ENCODE assay signal across 8 cellular contexts in genomic region chr15:43775411-43775965, GRCh38.
DNase-seq lines count a peak whose midpoint lies in the region; ATAC-seq lines count a peak whose summit lies in the region.

No MANE protein-coding gene starts in this region.

- no peak for ATAC-seq in HG02759 (IDR thresholded peaks at IDR 0.05; ENCODE audit: unreplicated experiment)
- ATAC-seq in HG02938 (IDR thresholded peaks at IDR 0.05; ENCODE audit: unreplicated experiment) = no peak
- ATAC-seq in HG02884 (IDR thresholded peaks at IDR 0.05; ENCODE audit: unreplicated experiment) = no peak

- DNase-seq in HAP-1 (ENCODE audit: low spot score in 2 of 2) (peak; percentile 45 to 71), NT2/D1 (ENCODE audit: low read depth, low spot score) (no peak)

- no peaks in the 10 kb centered on the region for H3K27me3 Mint-ChIP-seq in dendritic cell treated with granulocyte-macrophage colony-stimulating factor and Interleukin-4, amounts not matched to agents 40 ng/mL and 50 ng/mL, for 4 days

- H3K36me3 Mint-ChIP-seq in dendritic cell treated with granulocyte-macrophage colony-stimulating factor and Interleukin-4, amounts not matched to agents 40 ng/mL and 50 ng/mL, for 4 days (ENCODE audit: low read depth) = peaks cover 59% of the 10 kb centered on the region

- H3K4me1 ChIP-seq in BLaER1 (peaks cover 39% of the 10 kb centered on the region), HAP-1 (peaks cover 20% of the 10 kb centered on the region), NT2/D1 (ENCODE audit: insufficient read depth, insufficient read length) (peaks cover 8% of the 10 kb centered on the region), muscle layer of colon (ENCODE audit: insufficient read depth, low read length) (peaks cover 7% of the 10 kb centered on the region)

- H3K4me3 ChIP-seq in BLaER1 (peak overlapping the region; percentile 67), HAP-1 (peak overlapping the region; percentile 59; the same call in 1 of the 2 replicates), NT2/D1 (ENCODE audit: insufficient read length, low read depth) (peak overlapping the region; percentile 67), muscle layer of colon (ENCODE audit: low read depth in 1 of 2, low read length in 2 of 2) (no peak overlapping the region)

- no peaks in the 10 kb centered on the region for H3K9me3 Mint-ChIP-seq in dendritic cell treated with granulocyte-macrophage colony-stimulating factor and Interleukin-4, amounts not matched to agents 40 ng/mL and 50 ng/mL, for 4 days

- H4K20me1 ChIP-seq in BLaER1 = peaks cover 53% of the 10 kb centered on the region

- H3K9me3 ChIP-seq in BLaER1 (no peaks in the 10 kb centered on the region), HAP-1 (no peaks in the 10 kb centered on the region), NT2/D1 (ENCODE audit: insufficient read depth, low read length) (no peaks in the 10 kb centered on the region), muscle layer of colon (ENCODE audit: low read length) (no peaks in the 10 kb centered on the region)

- intact Hi-C loops in dendritic cell treated with granulocyte-macrophage colony-stimulating factor and Interleukin-4, amounts not matched to agents 40 ng/mL and 50 ng/mL, for 4 days (cut with micrococcal nuclease) = loop anchor here (10.0 kb wide), 1 partner anchor 49 kb away; the partner anchor contains the start of genes MFAP1 and WDR76

- H3K27ac ChIP-seq in BLaER1 (0 out of 2 replicates have a peak overlapping the region, but pooled peaks have one; percentile 0), muscle layer of colon (ENCODE audit: low read depth, low read length) (peak overlapping the region; percentile 81)

- H3K36me3 ChIP-seq in BLaER1 = peaks cover 40% of the 10 kb centered on the region
- H3K36me3 ChIP-seq in HAP-1 (replicated peaks) = peaks cover 36% of the 10 kb centered on the region
- peaks cover 37% of the 10 kb centered on the region for H3K36me3 ChIP-seq in NT2/D1 (ENCODE audit: insufficient read depth, insufficient read length, low read length)
- H3K36me3 ChIP-seq in muscle layer of colon (ENCODE audit: insufficient read depth, low read length) = peaks cover 25% of the 10 kb centered on the region

- H3K27me3 ChIP-seq in BLaER1 = no peaks in the 10 kb centered on the region
- no peaks in the 10 kb centered on the region for H3K27me3 ChIP-seq in HAP-1 (ENCODE audit: low read depth)
- H3K27me3 ChIP-seq in NT2/D1 (ENCODE audit: insufficient read depth, insufficient read length) = no peaks in the 10 kb centered on the region
- H3K27me3 ChIP-seq in muscle layer of colon (ENCODE audit: control insufficient read depth in 1 of 2, insufficient read depth in 2 of 2, low read length in 2 of 2) = no peaks in the 10 kb centered on the region

- H3K4me1 Mint-ChIP-seq in dendritic cell treated with granulocyte-macrophage colony-stimulating factor and Interleukin-4, amounts not matched to agents 40 ng/mL and 50 ng/mL, for 4 days (ENCODE audit: low read depth) = peaks cover 69% of the 10 kb centered on the region

- peak overlapping the region; percentile 88 for H3K4me3 Mint-ChIP-seq in dendritic cell treated with granulocyte-macrophage colony-stimulating factor and Interleukin-4, amounts not matched to agents 40 ng/mL and 50 ng/mL, for 4 days

- H3K9ac ChIP-seq in BLaER1 (no peak overlapping the region), NT2/D1 (ENCODE audit: insufficient read length, low read depth) (no peak overlapping the region), muscle layer of colon (ENCODE audit: low read length) (no peak overlapping the region)

- peak overlapping the region; percentile 93 for H3K4me2 ChIP-seq in BLaER1

- in situ Hi-C loops in HAP-1 (cut with MboI; ENCODE audit: low sequenced_read_pairs) = no loop called here

- peak overlapping the region; percentile 95 for H3K27ac Mint-ChIP-seq in dendritic cell treated with granulocyte-macrophage colony-stimulating factor and Interleukin-4, amounts not matched to agents 40 ng/mL and 50 ng/mL, for 4 days

Comparison
In these comparisons a context has a peak if more than half of its experiments do, and no peak if none do; other contexts are left out.
1. H3K4me3 ChIP-seq: peak in BLaER1 (single experiment), HAP-1 (single experiment) and NT2/D1 (single experiment); none in muscle layer of colon (0 of 2).